In genomic region chr2:79876430-79876829, GRCh38 we compare ENCODE assay signal across 10 cellular contexts.
A peak's percentile ranks its signal among the peaks of the same experiment; 100 is the strongest.
DNase-seq lines count a peak whose midpoint lies in the region; ATAC-seq, FAIRE-seq and TF ChIP-seq lines count a peak whose summit lies in the region.
"Had no signal": no experiment of that assay in that cellular context is flagged by ENCODE, and none has a peak within 500 bp of the region (broad histone marks: within the 10 kb centered on the region; RNA-seq: fewer than 3 reads in every experiment).

No MANE protein-coding gene starts in this region.

- no peak for ATAC-seq in activated naive CD8-positive, alpha-beta T cell treated with anti-CD3 and anti-CD28 coated beads, Interleukin-2, amount 50 U/mL, for 24 hours
- no peak for ATAC-seq in sciatic nerve
- ATAC-seq in HG03095 (IDR thresholded peaks at IDR 0.05; ENCODE audit: unreplicated experiment): no peak

- no peaks in the 10 kb centered on the region for H3K4me1 Mint-ChIP-seq in activated naive CD8-positive, alpha-beta T cell treated with anti-CD3 and anti-CD28 coated beads, Interleukin-2, amount 50 U/mL, for 24 hours
- H3K4me1 Mint-ChIP-seq: naive B cell had no signal

- no peaks in the 10 kb centered on the region for H3K36me3 Mint-ChIP-seq in activated naive CD8-positive, alpha-beta T cell treated with anti-CD3 and anti-CD28 coated beads, Interleukin-2, amount 50 U/mL, for 24 hours (ENCODE audit: low read depth)
- H3K36me3 Mint-ChIP-seq: naive B cell had no signal

- CTCF ChIA-PET in RWPE1 (lab: Yijun Ruan, JAX): interaction anchor here (0.5 kb wide), 2 partner anchors 250 to 830 kb away, joined by 4 to 5 read pairs; no protein-coding TSS in a partner anchor

- DNase-seq in Ammon's horn (ENCODE audit: low spot score): peak; percentile 57
- DNase-seq in H4 (ENCODE audit: low spot score): peak; percentile 44
- peak; percentile 8 for DNase-seq in RWPE1 (ENCODE audit: low spot score)
- no peak for DNase-seq in UCSD-AML1 (lab: John Stamatoyannopoulos, UW; ENCODE audit: unreplicated experiment)
- DNase-seq in activated naive CD8-positive, alpha-beta T cell treated with anti-CD3 and anti-CD28 coated beads, Interleukin-2, amount 50 U/mL, for 24 hours: no peak
- no peak for DNase-seq in sciatic nerve (ENCODE audit: low spot score)
- DNase-seq: naive B cell, NCI-H446 treated with DMSO at 0.1 percent for 48 hours had no signal

- no peak overlapping the region for H3K27ac ChIP-seq in RWPE1

- POLR2A ChIA-PET in RWPE1 (lab: Yijun Ruan, JAX; ENCODE audit: low non-redundant PET): no interaction called here

- no peaks in the 10 kb centered on the region for H3K9me3 Mint-ChIP-seq in activated naive CD8-positive, alpha-beta T cell treated with anti-CD3 and anti-CD28 coated beads, Interleukin-2, amount 50 U/mL, for 24 hours

- H3K4me3 Mint-ChIP-seq in activated naive CD8-positive, alpha-beta T cell treated with anti-CD3 and anti-CD28 coated beads, Interleukin-2, amount 50 U/mL, for 24 hours: no peak overlapping the region
- H3K4me3 Mint-ChIP-seq: naive B cell had no signal

- intact Hi-C loops in sciatic nerve (cut with DNase I): no loop called here

- no peak overlapping the region for H3K27ac Mint-ChIP-seq in activated naive CD8-positive, alpha-beta T cell treated with anti-CD3 and anti-CD28 coated beads, Interleukin-2, amount 50 U/mL, for 24 hours
- H3K27ac Mint-ChIP-seq: naive B cell had no signal

- peak; percentile 13; the same call in 1 of the 2 replicates for TF ChIP-seq CTCF in RWPE1 (conservative IDR thresholded peaks at IDR 0.05; ENCODE audit: low read depth)

- H3K27me3 Mint-ChIP-seq in activated naive CD8-positive, alpha-beta T cell treated with anti-CD3 and anti-CD28 coated beads, Interleukin-2, amount 50 U/mL, for 24 hours: peaks cover 2% of the 10 kb centered on the region
- H3K27me3 Mint-ChIP-seq: naive B cell had no signal

- peak; percentile 82 for FAIRE-seq in islet of Langerhans (lab: Jason Lieb, UNC)

Comparison
In these comparisons a context has a peak if more than half of its experiments do, and no peak if none do; other contexts are left out.
1. DNase-seq: peak in Ammon's horn (single experiment), H4 (single experiment) and RWPE1 (single experiment); none in UCSD-AML1 (single experiment), activated naive CD8-positive, alpha-beta T cell treated with anti-CD3 and anti-CD28 coated beads, Interleukin-2, amount 50 U/mL, for 24 hours (single experiment) and sciatic nerve (single experiment).